Comparison of ENCODE assay signal across 18 cellular contexts in genomic region chr6:3811191-3811590, GRCh38. TPM values are rescaled to one million over a fixed set of nuclear protein-coding genes. Genes with fewer than 3 reads are reported as not detected.
DNase-seq lines count a peak whose midpoint lies in the region; ATAC-seq and TF ChIP-seq lines count a peak whose summit lies in the region.
"Had no signal": no experiment of that assay in that cellular context is flagged by ENCODE, and none has a peak within 500 bp of the region (broad histone marks: within the 10 kb centered on the region; RNA-seq: fewer than 3 reads in every experiment).

No MANE protein-coding gene starts in this region.

- H3K27me3 Mint-ChIP-seq in Calu3 (ENCODE audit: unreplicated experiment), result no peaks in the 10 kb centered on the region

- H3K9me3 Mint-ChIP-seq in Calu3 (ENCODE audit: low read depth, unreplicated experiment), result no peaks in the 10 kb centered on the region
- H3K9me3 Mint-ChIP-seq: CD14-positive monocyte, H9 had no signal

- no TSS peak for BruUV-seq in Calu3 (replicated peaks; lab: Mats Ljungman, UMichigan)

- H3K36me3 Mint-ChIP-seq in Calu3 (ENCODE audit: insufficient read depth, unreplicated experiment), result no peaks in the 10 kb centered on the region
- H3K36me3 Mint-ChIP-seq: CD14-positive monocyte had no signal

- DNase-seq in Calu3 (peak; percentile 6), SK-MEL-5 (ENCODE audit: low read depth, low spot score) (peak; percentile 59), lung microvascular endothelial cell (ENCODE audit: low read depth in 2 of 2) (peak; percentile 31 to 37), superior temporal gyrus (ENCODE audit: extremely low spot score) (peak; percentile 33), foreskin melanocyte (no peak), NCI-H510A (lab: John Stamatoyannopoulos, UW) (no peak)
- DNase-seq: Caco-2, EL, H9, NCI-H1092 treated with DMSO at 0.1 percent for 48 hours, NCI-H1694, NCI-H2227 treated with DMSO at 0.1 percent for 48 hours, NCI-H524 treated with DMSO at 0.1 percent for 48 hours, Peyer's patch, SIG-M5 had no signal

- no peak for TF ChIP-seq CTCF in Calu3 (IDR thresholded peaks at IDR 0.05; ENCODE audit: unreplicated experiment)

- ATAC-seq in esophagus mucosa (no peak), GM21367 (IDR thresholded peaks at IDR 0.05; ENCODE audit: unreplicated experiment) (no peak)

- intact Hi-C loops in Calu3 (cut with micrococcal nuclease; ENCODE audit: unreplicated experiment), result no loop called here

- H3K4me3 Mint-ChIP-seq in Calu3 (ENCODE audit: low read depth, unreplicated experiment), result no peak overlapping the region
- H3K4me3 Mint-ChIP-seq: CD14-positive monocyte, H9 had no signal

- H3K4me1 Mint-ChIP-seq in Calu3 (ENCODE audit: low read depth, unreplicated experiment), result peaks cover 19% of the 10 kb centered on the region

- CTCF ChIA-PET in Calu3 (lab: Charles Lee), result no interaction called here

- in situ Hi-C loops in SK-MEL-5 (cut with HindIII; ENCODE audit: low pct_unique_long_range_greater_than_20kb, low sequenced_read_pairs), result no loop called here

- H3K27ac Mint-ChIP-seq in Calu3 (ENCODE audit: unreplicated experiment), result no peak overlapping the region
- H3K27ac Mint-ChIP-seq: CD14-positive monocyte had no signal

RNA-seq across cellular contexts. Expression of gene FAM50B, which starts 38.0 kb away (rescaled TPM):
- total RNA-seq in Calu3 (2022), result 5.8 and 7.8 TPM in 2 replicates
- total RNA-seq in SK-MEL-5 (2014; rRNA removed; shearing (Covaris generic)), result 14.4 and 16.7 TPM in 2 replicates
- 31.1 and 34.6 TPM in 2 replicates for polyA plus RNA-seq in SK-MEL-5 (2015; cell fraction: cytosol; rRNA removed)
- 3.4 and 7.0 TPM in 2 replicates for polyA plus RNA-seq in SK-MEL-5 (2015; cell fraction: nucleus; rRNA removed)
- total RNA-seq in lung microvascular endothelial cell, result 4.8 and 7.5 TPM in 2 replicates
- total RNA-seq in esophagus mucosa, result 6.0 TPM
- total RNA-seq: Caco-2 had no signal

RNA-seq across cellular contexts. Expression of gene PXDC1, which starts 59.7 kb away (rescaled TPM):
- total RNA-seq in Calu3 (2022), result 15.0 and 18.2 TPM in 2 replicates
- 53.5 and 59.0 TPM in 2 replicates for total RNA-seq in SK-MEL-5 (2014; rRNA removed; shearing (Covaris generic))
- 102 and 111 TPM in 2 replicates for polyA plus RNA-seq in SK-MEL-5 (2015; cell fraction: cytosol; rRNA removed)
- 68.5 and 75.2 TPM in 2 replicates for polyA plus RNA-seq in SK-MEL-5 (2015; cell fraction: nucleus; rRNA removed)
- 45.1 and 103 TPM in 2 replicates for total RNA-seq in lung microvascular endothelial cell
- total RNA-seq in esophagus mucosa, result 7.2 TPM

Comparison
In these comparisons a context has a peak if more than half of its experiments do, and no peak if none do; other contexts are left out.
1. DNase-seq: peak in Calu3 (single experiment), SK-MEL-5 (single experiment), lung microvascular endothelial cell (2 of 2) and superior temporal gyrus (single experiment); none in foreskin melanocyte (single experiment) and NCI-H510A (single experiment).